8 cellular contexts compared by ENCODE assay signal in genomic region chr6:34890526-34890910, GRCh38. TPM values are rescaled to one million over a fixed set of nuclear protein-coding genes. Genes with fewer than 3 reads are reported as not detected.
DNase-seq lines count a peak whose midpoint lies in the region; ATAC-seq, FAIRE-seq and TF ChIP-seq lines count a peak whose summit lies in the region.

No MANE protein-coding gene starts in this region.

- no peak overlapping the region for H4K91ac ChIP-seq in mesenchymal stem cell (ENCODE audit: low read length)

- H3K9me3 ChIP-seq in GM12878 (replicated peaks; ENCODE audit: control insufficient read depth, insufficient read depth, low read length) (no peaks in the 10 kb centered on the region), mesenchymal stem cell (ENCODE audit: control insufficient read depth, low read length) (no peaks in the 10 kb centered on the region)

- no peak overlapping the region for H3K23ac ChIP-seq in mesenchymal stem cell (ENCODE audit: low read length in 2 of 2)

- no peak for FAIRE-seq in GM12878 (lab: Jason Lieb, UNC)

- TF ChIP-seq CTCF in GM12878 (IDR thresholded peaks at IDR 0.05 in 2 of 3, conservative IDR thresholded peaks at IDR 0.05 in 1 of 3; ENCODE audit: control insufficient read depth in 2 of 3, extremely low read depth in 1 of 3, insufficient read depth in 1 of 3, low read depth in 3 of 3, low read length in 3 of 3) = no peak

- intact Hi-C loops in GM12878 (cut with micrococcal nuclease; ENCODE audit: unreplicated experiment) = no loop called here
- intact Hi-C loops in posterior vena cava (cut with DNase I) = no loop called here

- SMC1A ChIA-PET in GM12878 (lab: Charles Lee; ENCODE audit: uncharacterized antibody, unreplicated experiment) = interaction anchor here (1.4 kb wide), 1 partner anchor 254 kb away, joined by 3 read pairs; no protein-coding TSS in a partner anchor

- H2BK120ac ChIP-seq in mesenchymal stem cell (ENCODE audit: low read depth, low read length) = no peak overlapping the region

- H2BK15ac ChIP-seq in mesenchymal stem cell (ENCODE audit: low read depth, poor library complexity, severe bottlenecking) = no peak overlapping the region

- no peak overlapping the region for H3K14ac ChIP-seq in mesenchymal stem cell (ENCODE audit: low read length in 2 of 2)

- RAD21 ChIA-PET in GM12878 (lab: Charles Lee; ENCODE audit: unreplicated experiment) = interaction anchor here (3.4 kb wide), 1 partner anchor 99 kb away, joined by 10 read pairs; the partner anchor contains the start of gene BLTP3A

- H3K4me3 ChIP-seq in GM12878 (peak overlapping the region; percentile 97), mesenchymal stem cell (ENCODE audit: insufficient read depth in 1 of 2, low read depth in 1 of 2, low read length in 2 of 2) (peak overlapping the region in 1 of 2 experiments; percentile 95)

- in situ Hi-C loops in GM12878 (cut with MboI) = no loop called here

- H3K4me1 ChIP-seq in GM12878 (ENCODE audit: control insufficient read depth, insufficient read depth, low read length) (peaks cover 5% of the 10 kb centered on the region), mesenchymal stem cell (ENCODE audit: control insufficient read depth, insufficient read depth, low read depth, low read length) (peaks cover 7% of the 10 kb centered on the region)

- no peaks in the 10 kb centered on the region for H3K36me3 ChIP-seq in GM12878 (ENCODE audit: control insufficient read depth in 2 of 2, insufficient read depth in 2 of 2, low read length in 1 of 2)
- H3K36me3 ChIP-seq in mesenchymal stem cell (ENCODE audit: control insufficient read depth in 1 of 2, insufficient read depth in 2 of 2, low read depth in 1 of 2, low read length in 2 of 2) = no peaks in the 10 kb centered on the region

- WGBS in GM12878 (ENCODE audit: insufficient coverage, insufficient replicate concordance, low lambda C conversion rate, missing lambda C conversion rate) = 47% methylated on average over 7 of the region's 7 CpGs
- 83% methylated on average over 5 of the region's 7 CpGs for WGBS in mesenchymal stem cell

- CTCF ChIA-PET in GM12878 (lab: Yijun Ruan, JAX) = no interaction called here

- H3K4me2 ChIP-seq in GM12878 (ENCODE audit: control insufficient read depth, insufficient read depth) = peak overlapping the region; percentile 67
- H3K4me2 ChIP-seq in mesenchymal stem cell (ENCODE audit: low read length, poor library complexity, severe bottlenecking) = peak overlapping the region; percentile 55

- no peaks in the 10 kb centered on the region for H3K27me3 Mint-ChIP-seq in stimulated activated naive CD8-positive, alpha-beta T cell treated with anti-CD3 and anti-CD28 coated beads, Interleukin-15, Interleukin-2, amounts not matched to agents 100 ng/mL and 50 ng/mL, for 24 hours

- H3K4me1 Mint-ChIP-seq in stimulated activated naive CD8-positive, alpha-beta T cell treated with anti-CD3 and anti-CD28 coated beads, Interleukin-15, Interleukin-2, amounts not matched to agents 100 ng/mL and 50 ng/mL, for 24 hours (ENCODE audit: low read depth) = peaks cover 40% of the 10 kb centered on the region

- peaks cover 21% of the 10 kb centered on the region for H3K79me2 ChIP-seq in GM12878 (ENCODE audit: control insufficient read depth, insufficient read depth, low read length)

- H2AFZ ChIP-seq in GM12878 (ENCODE audit: control insufficient read depth, low read depth, low read length) (peak overlapping the region; percentile 9; the same call in 1 of the 2 replicates), mesenchymal stem cell (ENCODE audit: low read depth, low read length) (no peak overlapping the region)

- ATAC-seq in stimulated activated naive CD8-positive, alpha-beta T cell treated with anti-CD3 and anti-CD28 coated beads, Interleukin-15, Interleukin-2, amounts not matched to agents 100 U/mL and 50 U/mL, for 24 hours = no peak
- ATAC-seq in GM12878 (no peak), HG03196 (IDR thresholded peaks at IDR 0.05; ENCODE audit: unreplicated experiment) (no peak)

- no peak overlapping the region for H2BK12ac ChIP-seq in mesenchymal stem cell (ENCODE audit: low read length in 2 of 2)

- H2BK5ac ChIP-seq in mesenchymal stem cell (ENCODE audit: low read depth, low read length, poor library complexity, severe bottlenecking) = no peak overlapping the region

- no peak for TF ChIP-seq EP300 in GM12878 (IDR thresholded peaks at IDR 0.05; ENCODE audit: borderline replicate concordance in 1 of 2, control insufficient read depth in 1 of 2, low read depth in 2 of 2, low read length in 2 of 2)

- H3K9ac ChIP-seq in GM12878 (ENCODE audit: control insufficient read depth, insufficient read depth, low read length) = peak overlapping the region; percentile 18; the same call in 1 of the 2 replicates
- H3K9ac ChIP-seq in mesenchymal stem cell (ENCODE audit: low read length) = peak overlapping the region; percentile 81

- POLR2A ChIA-PET in GM12878 (lab: Charles Lee) = no interaction called here

- H4K8ac ChIP-seq in mesenchymal stem cell (ENCODE audit: low read length) = no peak overlapping the region

- H4K20me1 ChIP-seq in GM12878 (ENCODE audit: control insufficient read depth, insufficient read depth) = no peaks in the 10 kb centered on the region

- H3K9me3 Mint-ChIP-seq in stimulated activated naive CD8-positive, alpha-beta T cell treated with anti-CD3 and anti-CD28 coated beads, Interleukin-15, Interleukin-2, amounts not matched to agents 100 ng/mL and 50 ng/mL, for 24 hours = no peaks in the 10 kb centered on the region

- H3K27ac ChIP-seq in GM12878 (ENCODE audit: control insufficient read depth, insufficient read depth) = no peak overlapping the region
- no peak overlapping the region for H3K27ac ChIP-seq in mesenchymal stem cell (ENCODE audit: low read length, poor library complexity, severe bottlenecking)

- H2AK5ac ChIP-seq in mesenchymal stem cell (ENCODE audit: low read length, severe bottlenecking) = no peak overlapping the region

- no peak for TF ChIP-seq POLR2A in GM12878 (IDR thresholded peaks at IDR 0.05; ENCODE audit: low read depth, low read length)

- no peak for TF ChIP-seq RAD21 in GM12878 (IDR thresholded peaks at IDR 0.05; ENCODE audit: insufficient read depth, low read depth, low read length)

- peaks cover 31% of the 10 kb centered on the region for H3K79me1 ChIP-seq in mesenchymal stem cell (replicated peaks; ENCODE audit: low read length, poor library complexity, severe bottlenecking)

- no peaks in the 10 kb centered on the region for H3K27me3 ChIP-seq in GM12878 (replicated peaks in 1 of 2; ENCODE audit: control insufficient read depth in 2 of 2, insufficient read depth in 2 of 2, low read length in 1 of 2)
- H3K27me3 ChIP-seq in mesenchymal stem cell (ENCODE audit: control insufficient read depth in 1 of 2, insufficient read depth in 1 of 2, low read length in 2 of 2) = no peaks in the 10 kb centered on the region

- peaks cover 7% of the 10 kb centered on the region for H3K36me3 Mint-ChIP-seq in stimulated activated naive CD8-positive, alpha-beta T cell treated with anti-CD3 and anti-CD28 coated beads, Interleukin-15, Interleukin-2, amounts not matched to agents 100 ng/mL and 50 ng/mL, for 24 hours (ENCODE audit: low read depth)

- H3K18ac ChIP-seq in mesenchymal stem cell (ENCODE audit: low read depth in 1 of 2, low read length in 2 of 2) = no peak overlapping the region

- peak overlapping the region; percentile 61 for H3K27ac Mint-ChIP-seq in stimulated activated naive CD8-positive, alpha-beta T cell treated with anti-CD3 and anti-CD28 coated beads, Interleukin-15, Interleukin-2, amounts not matched to agents 100 ng/mL and 50 ng/mL, for 24 hours

- no TSS peak for BruUV-seq in GM12878 (replicated peaks; lab: Mats Ljungman, UMichigan)

- DNase-seq in stimulated activated naive CD8-positive, alpha-beta T cell treated with anti-CD3 and anti-CD28 coated beads, Interleukin-15, Interleukin-2, amounts not matched to agents 100 U/mL and 50 U/mL, for 24 hours = no peak
- DNase-seq in GM12878 (ENCODE audit: low read depth, low spot score) = no peak
- no peak for DNase-seq in mesenchymal stem cell
- DNase-seq in posterior vena cava (ENCODE audit: low spot score) = no peak
- DNase-seq in NCI-H2081 treated with DMSO at 0.1 percent for 48 hours (lab: John Stamatoyannopoulos, UW) = no peak
- DNase-seq in activated CD4-positive, alpha-beta T cell treated with anti-CD3 and anti-CD28 coated beads for 4 hours = no peak

- H3K4me3 Mint-ChIP-seq in stimulated activated naive CD8-positive, alpha-beta T cell treated with anti-CD3 and anti-CD28 coated beads, Interleukin-15, Interleukin-2, amounts not matched to agents 100 ng/mL and 50 ng/mL, for 24 hours = peak overlapping the region; percentile 100

- H3K4ac ChIP-seq in mesenchymal stem cell (ENCODE audit: low read depth in 1 of 2, low read length in 2 of 2) = no peak overlapping the region

RNA-seq across cellular contexts. Expression of gene ANKS1A, which starts 1.5 kb away (rescaled TPM):
- total RNA-seq in GM12878 (2013; cell fraction: nucleolus; rRNA removed) = 18.2 and 19.5 TPM in 2 replicates
- total RNA-seq in GM12878 (2014; rRNA removed) = 3.9 TPM in 2 replicates
- total RNA-seq in GM12878 (2014; rRNA removed; fragmentation: Illumina TruSeq; extraction: Trizol) = 2.3 and 2.8 TPM in 2 replicates
- total RNA-seq in GM12878 (2021) = 6.3 and 7.0 TPM in 2 replicates
- 1.3 TPM for polyA plus RNA-seq in GM12878 (2011; ENCODE audit: low read depth)
- polyA plus RNA-seq in GM12878 (2011; rRNA removed) = 2.1 and 3.4 TPM in 2 replicates
- polyA plus RNA-seq in GM12878 (2011; cell fraction: cytosol; rRNA removed) = 2.4 and 2.9 TPM in 2 replicates
- 8.1 and 11.5 TPM in 2 replicates for polyA plus RNA-seq in GM12878 (2011; cell fraction: nucleus; rRNA removed)
- 2.2 and 3.8 TPM in 2 replicates for polyA plus RNA-seq in GM12878 (2012)
- 3.6 and 4.0 TPM in 2 replicates for polyA plus RNA-seq in GM12878 (2014; fragmentation: Illumina TruSeq; extraction: Trizol)
- polyA plus RNA-seq in GM12878 (2014; fragmentation: Nextera tagmentation; extraction: Ambion mirVana) = under 1 TPM; 0.60 to 0.93 TPM
- 3.2 and 4.3 TPM in 2 replicates for polyA plus RNA-seq in GM12878 (2014; rRNA removed)
- polyA plus RNA-seq in GM12878 (2016; fragmentation: Nextera tagmentation; extraction: Ambion mirVana) = 1 to 10 TPM; 1.9 to 2.2 TPM
- polyA minus RNA-seq in GM12878 (2011; rRNA and poly(A)+ RNA removed) = 8.0 and 10.3 TPM in 2 replicates
- 1.7 and 2.4 TPM in 2 replicates for polyA minus RNA-seq in GM12878 (2011; cell fraction: cytosol; rRNA and poly(A)+ RNA removed)
- 5.1 and 10.2 TPM in 2 replicates for polyA minus RNA-seq in GM12878 (2011; cell fraction: nucleus; rRNA and poly(A)+ RNA removed)
- 5.8 TPM for polyA plus RNA-seq in mesenchymal stem cell (2013, experiment 1 of 2)
- 5.7 TPM for polyA plus RNA-seq in mesenchymal stem cell (2013, experiment 2 of 2)
- 10 to 100 TPM; 38.8 to 42.2 TPM for total RNA-seq in posterior vena cava

RNA-seq across cellular contexts. Expression of gene TAF11, which starts 2.7 kb away (rescaled TPM):
- total RNA-seq in GM12878 (2013; cell fraction: nucleolus; rRNA removed) = 17.4 and 18.4 TPM in 2 replicates
- 32.3 and 34.4 TPM in 2 replicates for total RNA-seq in GM12878 (2014; rRNA removed)
- total RNA-seq in GM12878 (2014; rRNA removed; fragmentation: Illumina TruSeq; extraction: Trizol) = 38.4 and 40.3 TPM in 2 replicates
- 27.9 and 30.3 TPM in 2 replicates for total RNA-seq in GM12878 (2021)
- polyA plus RNA-seq in GM12878 (2011; ENCODE audit: low read depth) = 22.4 TPM
- polyA plus RNA-seq in GM12878 (2011; rRNA removed) = 59.2 and 79.7 TPM in 2 replicates
- 27.5 and 33.6 TPM in 2 replicates for polyA plus RNA-seq in GM12878 (2011; cell fraction: cytosol; rRNA removed)
- 32.4 and 36.3 TPM in 2 replicates for polyA plus RNA-seq in GM12878 (2011; cell fraction: nucleus; rRNA removed)
- polyA plus RNA-seq in GM12878 (2012) = 27.1 and 31.5 TPM in 2 replicates
- polyA plus RNA-seq in GM12878 (2014; fragmentation: Illumina TruSeq; extraction: Trizol) = 43.0 and 43.6 TPM in 2 replicates
- 10 to 100 TPM; 24.6 to 31.7 TPM for polyA plus RNA-seq in GM12878 (2014; fragmentation: Nextera tagmentation; extraction: Ambion mirVana)
- polyA plus RNA-seq in GM12878 (2014; rRNA removed) = 33.5 and 36.8 TPM in 2 replicates
- 10 to 100 TPM; 26.9 to 27.9 TPM for polyA plus RNA-seq in GM12878 (2016; fragmentation: Nextera tagmentation; extraction: Ambion mirVana)
- polyA minus RNA-seq in GM12878 (2011; rRNA and poly(A)+ RNA removed) = 11.8 and 12.0 TPM in 2 replicates
- 7.2 and 8.4 TPM in 2 replicates for polyA minus RNA-seq in GM12878 (2011; cell fraction: cytosol; rRNA and poly(A)+ RNA removed)
- 10.2 and 17.5 TPM in 2 replicates for polyA minus RNA-seq in GM12878 (2011; cell fraction: nucleus; rRNA and poly(A)+ RNA removed)
- polyA plus RNA-seq in mesenchymal stem cell (2013, experiment 1 of 2) = 29.3 TPM
- polyA plus RNA-seq in mesenchymal stem cell (2013, experiment 2 of 2) = 30.4 TPM
- total RNA-seq in posterior vena cava = 10 to 100 TPM; 19.1 to 21.0 TPM
